In the genomic region with DNA sequence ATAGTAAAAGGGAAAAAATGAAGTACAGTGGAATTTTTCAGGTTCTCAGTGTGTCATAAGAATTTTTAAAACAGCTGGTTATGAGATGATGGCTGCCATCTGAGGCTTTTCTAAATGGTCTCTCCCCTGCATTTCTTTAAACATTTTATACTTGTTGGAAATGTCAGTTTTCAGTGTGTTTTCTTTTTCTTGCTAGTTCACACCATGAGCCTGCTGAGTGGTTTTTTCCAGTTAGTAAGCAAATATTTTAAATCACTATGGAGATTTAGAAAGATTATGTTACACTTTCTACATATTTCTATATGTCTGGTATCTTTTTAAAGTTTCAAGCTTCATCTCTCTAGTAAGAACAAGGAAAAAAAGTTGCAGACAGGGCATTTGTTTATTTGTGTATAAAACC, we compare ENCODE assay signal across 1 cellular context.
TF ChIP-seq lines count a peak whose summit lies in the region.

No MANE protein-coding gene starts in this region.

TF ChIP-seq in IMR-90, 13 proteins besides CTCF, POLR2A, EP300 and RAD21 (continued from another document):
- no peak for TF ChIP-seq RCOR1 (IDR thresholded peaks at IDR 0.05; ENCODE audit: insufficient replicate concordance, low read length)
- TF ChIP-seq NFE2L2 (IDR thresholded peaks at IDR 0.05; ENCODE audit: low read depth, low read length) = no peak
- TF ChIP-seq MXI1 (IDR thresholded peaks at IDR 0.05; ENCODE audit: borderline replicate concordance, low read depth, low read length) = no peak
- no peak for TF ChIP-seq FOS (IDR thresholded peaks at IDR 0.05; ENCODE audit: low read depth, low read length)
- TF ChIP-seq, protein P1, sequence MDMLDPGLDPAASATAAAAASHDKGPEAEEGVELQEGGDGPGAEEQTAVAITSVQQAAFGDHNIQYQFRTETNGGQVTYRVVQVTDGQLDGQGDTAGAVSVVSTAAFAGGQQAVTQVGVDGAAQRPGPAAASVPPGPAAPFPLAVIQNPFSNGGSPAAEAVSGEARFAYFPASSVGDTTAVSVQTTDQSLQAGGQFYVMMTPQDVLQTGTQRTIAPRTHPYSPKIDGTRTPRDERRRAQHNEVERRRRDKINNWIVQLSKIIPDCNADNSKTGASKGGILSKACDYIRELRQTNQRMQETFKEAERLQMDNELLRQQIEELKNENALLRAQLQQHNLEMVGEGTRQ (IDR thresholded peaks at IDR 0.05; ENCODE audit: low read depth, low read length) = no peak
- TF ChIP-seq CEBPB (IDR thresholded peaks at IDR 0.05; ENCODE audit: low read depth, low read length) = no peak
- no peak for TF ChIP-seq BHLHE40 (IDR thresholded peaks at IDR 0.05; ENCODE audit: low read depth, low read length)
- no peak for TF ChIP-seq MAFK (IDR thresholded peaks at IDR 0.05; ENCODE audit: low read depth, low read length)
